1 cellular context compared by ENCODE assay signal in the genomic region with DNA sequence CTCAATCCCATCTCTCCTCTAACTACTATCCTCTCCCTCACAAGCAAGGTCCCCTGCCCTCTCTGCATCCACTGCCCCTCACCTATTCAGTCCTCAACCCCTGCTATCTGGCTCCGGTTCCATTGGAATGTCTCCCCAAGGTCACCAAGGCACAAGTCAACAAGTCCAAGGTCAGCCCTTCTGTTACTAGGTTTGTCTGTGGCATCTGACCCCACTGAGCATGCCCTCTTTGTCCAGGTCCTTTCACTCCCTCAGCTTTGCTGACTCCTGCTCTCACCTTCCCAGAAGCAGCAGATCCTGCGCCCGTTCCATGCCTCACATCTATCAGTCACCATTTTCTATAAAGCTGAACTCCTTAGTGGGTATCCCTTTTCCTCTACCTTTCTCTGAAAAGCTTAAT.
TF ChIP-seq lines count a peak whose summit lies in the region.

No MANE protein-coding gene starts in this region.

TF ChIP-seq in HepG2, 621 proteins besides CTCF, POLR2A, EP300 and RAD21 (continued from another document and continues in another):
- TF ChIP-seq, protein P1, sequence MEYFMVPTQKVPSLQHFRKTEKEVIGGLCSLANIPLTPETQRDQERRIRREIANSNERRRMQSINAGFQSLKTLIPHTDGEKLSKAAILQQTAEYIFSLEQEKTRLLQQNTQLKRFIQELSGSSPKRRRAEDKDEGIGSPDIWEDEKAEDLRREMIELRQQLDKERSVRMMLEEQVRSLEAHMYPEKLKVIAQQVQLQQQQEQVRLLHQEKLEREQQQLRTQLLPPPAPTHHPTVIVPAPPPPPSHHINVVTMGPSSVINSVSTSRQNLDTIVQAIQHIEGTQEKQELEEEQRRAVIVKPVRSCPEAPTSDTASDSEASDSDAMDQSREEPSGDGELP (IDR thresholded peaks at IDR 0.05; ENCODE audit: borderline replicate concordance, low read depth), result peak; percentile 37; the same call in 1 of the 2 replicates
- TF ChIP-seq ZNF30 (CRISPR knock-in tag; IDR thresholded peaks at IDR 0.05) (no peak), DMTF1 (CRISPR knock-in tag; IDR thresholded peaks at IDR 0.05) (no peak), PHF21A (CRISPR knock-in tag; IDR thresholded peaks at IDR 0.05) (peak; percentile 41; the same call in 1 of the 2 replicates), FOXM1 (CRISPR knock-in tag; IDR thresholded peaks at IDR 0.05) (no peak), SMAD1 (CRISPR knock-in tag; IDR thresholded peaks at IDR 0.05; ENCODE audit: borderline replicate concordance, low read depth) (no peak), NCOA5 (CRISPR knock-in tag; IDR thresholded peaks at IDR 0.05) (no peak), TOPORS (CRISPR knock-in tag; IDR thresholded peaks at IDR 0.05) (no peak), ZNF530 (CRISPR knock-in tag; IDR thresholded peaks at IDR 0.05; ENCODE audit: low read depth) (no peak), TOE1 (CRISPR knock-in tag; IDR thresholded peaks at IDR 0.05) (no peak), ZNF12 (CRISPR knock-in tag; IDR thresholded peaks at IDR 0.05) (no peak), SP5 (CRISPR knock-in tag; IDR thresholded peaks at IDR 0.05; ENCODE audit: borderline replicate concordance, low read depth) (no peak), PAF1 (CRISPR knock-in tag; IDR thresholded peaks at IDR 0.05) (no peak), SSRP1 (CRISPR knock-in tag; IDR thresholded peaks at IDR 0.05) (no peak), ZNF713 (CRISPR knock-in tag; IDR thresholded peaks at IDR 0.05) (no peak), GFI1 (CRISPR knock-in tag; IDR thresholded peaks at IDR 0.05; ENCODE audit: borderline replicate concordance) (peak; percentile 87), ZNF343 (CRISPR knock-in tag; IDR thresholded peaks at IDR 0.05) (no peak), ZBTB26 (CRISPR knock-in tag; IDR thresholded peaks at IDR 0.05; ENCODE audit: borderline replicate concordance) (peak; percentile 23; the same call in 1 of the 2 replicates), SRSF1 (optimal IDR thresholded peaks at IDR 0.05; ENCODE audit: low read depth, low read length) (no peak)
- TF ChIP-seq, protein P2, sequence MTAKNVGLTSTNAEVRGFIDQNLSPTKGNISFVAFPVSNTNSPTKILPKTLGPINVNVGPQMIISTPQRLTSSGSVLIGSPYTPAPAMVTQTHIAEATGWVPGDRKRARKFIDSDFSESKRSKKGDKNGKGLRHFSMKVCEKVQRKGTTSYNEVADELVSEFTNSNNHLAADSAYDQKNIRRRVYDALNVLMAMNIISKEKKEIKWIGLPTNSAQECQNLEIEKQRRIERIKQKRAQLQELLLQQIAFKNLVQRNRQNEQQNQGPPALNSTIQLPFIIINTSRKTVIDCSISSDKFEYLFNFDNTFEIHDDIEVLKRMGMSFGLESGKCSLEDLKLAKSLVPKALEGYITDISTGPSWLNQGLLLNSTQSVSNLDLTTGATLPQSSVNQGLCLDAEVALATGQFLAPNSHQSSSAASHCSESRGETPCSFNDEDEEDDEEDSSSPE (CRISPR knock-in tag; IDR thresholded peaks at IDR 0.05), result no peak; the same call in 1 of the 2 replicates
- TF ChIP-seq, protein P3, sequence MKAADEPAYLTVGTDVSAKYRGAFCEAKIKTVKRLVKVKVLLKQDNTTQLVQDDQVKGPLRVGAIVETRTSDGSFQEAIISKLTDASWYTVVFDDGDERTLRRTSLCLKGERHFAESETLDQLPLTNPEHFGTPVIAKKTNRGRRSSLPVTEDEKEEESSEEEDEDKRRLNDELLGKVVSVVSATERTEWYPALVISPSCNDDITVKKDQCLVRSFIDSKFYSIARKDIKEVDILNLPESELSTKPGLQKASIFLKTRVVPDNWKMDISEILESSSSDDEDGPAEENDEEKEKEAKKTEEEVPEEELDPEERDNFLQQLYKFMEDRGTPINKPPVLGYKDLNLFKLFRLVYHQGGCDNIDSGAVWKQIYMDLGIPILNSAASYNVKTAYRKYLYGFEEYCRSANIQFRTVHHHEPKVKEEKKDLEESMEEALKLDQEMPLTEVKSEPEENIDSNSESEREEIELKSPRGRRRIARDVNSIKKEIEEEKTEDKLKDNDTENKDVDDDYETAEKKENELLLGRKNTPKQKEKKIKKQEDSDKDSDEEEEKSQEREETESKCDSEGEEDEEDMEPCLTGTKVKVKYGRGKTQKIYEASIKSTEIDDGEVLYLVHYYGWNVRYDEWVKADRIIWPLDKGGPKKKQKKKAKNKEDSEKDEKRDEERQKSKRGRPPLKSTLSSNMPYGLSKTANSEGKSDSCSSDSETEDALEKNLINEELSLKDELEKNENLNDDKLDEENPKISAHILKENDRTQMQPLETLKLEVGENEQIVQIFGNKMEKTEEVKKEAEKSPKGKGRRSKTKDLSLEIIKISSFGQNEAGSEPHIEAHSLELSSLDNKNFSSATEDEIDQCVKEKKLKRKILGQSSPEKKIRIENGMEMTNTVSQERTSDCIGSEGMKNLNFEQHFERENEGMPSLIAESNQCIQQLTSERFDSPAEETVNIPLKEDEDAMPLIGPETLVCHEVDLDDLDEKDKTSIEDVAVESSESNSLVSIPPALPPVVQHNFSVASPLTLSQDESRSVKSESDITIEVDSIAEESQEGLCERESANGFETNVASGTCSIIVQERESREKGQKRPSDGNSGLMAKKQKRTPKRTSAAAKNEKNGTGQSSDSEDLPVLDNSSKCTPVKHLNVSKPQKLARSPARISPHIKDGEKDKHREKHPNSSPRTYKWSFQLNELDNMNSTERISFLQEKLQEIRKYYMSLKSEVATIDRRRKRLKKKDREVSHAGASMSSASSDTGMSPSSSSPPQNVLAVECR (CRISPR knock-in tag; IDR thresholded peaks at IDR 0.05; ENCODE audit: borderline replicate concordance), result peak; percentile 54; the same call in 1 of the 2 replicates
- TF ChIP-seq, protein P4, sequence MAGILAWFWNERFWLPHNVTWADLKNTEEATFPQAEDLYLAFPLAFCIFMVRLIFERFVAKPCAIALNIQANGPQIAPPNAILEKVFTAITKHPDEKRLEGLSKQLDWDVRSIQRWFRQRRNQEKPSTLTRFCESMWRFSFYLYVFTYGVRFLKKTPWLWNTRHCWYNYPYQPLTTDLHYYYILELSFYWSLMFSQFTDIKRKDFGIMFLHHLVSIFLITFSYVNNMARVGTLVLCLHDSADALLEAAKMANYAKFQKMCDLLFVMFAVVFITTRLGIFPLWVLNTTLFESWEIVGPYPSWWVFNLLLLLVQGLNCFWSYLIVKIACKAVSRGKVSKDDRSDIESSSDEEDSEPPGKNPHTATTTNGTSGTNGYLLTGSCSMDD (CRISPR knock-in tag; IDR thresholded peaks at IDR 0.05), result no peak
- TF ChIP-seq, protein P5, sequence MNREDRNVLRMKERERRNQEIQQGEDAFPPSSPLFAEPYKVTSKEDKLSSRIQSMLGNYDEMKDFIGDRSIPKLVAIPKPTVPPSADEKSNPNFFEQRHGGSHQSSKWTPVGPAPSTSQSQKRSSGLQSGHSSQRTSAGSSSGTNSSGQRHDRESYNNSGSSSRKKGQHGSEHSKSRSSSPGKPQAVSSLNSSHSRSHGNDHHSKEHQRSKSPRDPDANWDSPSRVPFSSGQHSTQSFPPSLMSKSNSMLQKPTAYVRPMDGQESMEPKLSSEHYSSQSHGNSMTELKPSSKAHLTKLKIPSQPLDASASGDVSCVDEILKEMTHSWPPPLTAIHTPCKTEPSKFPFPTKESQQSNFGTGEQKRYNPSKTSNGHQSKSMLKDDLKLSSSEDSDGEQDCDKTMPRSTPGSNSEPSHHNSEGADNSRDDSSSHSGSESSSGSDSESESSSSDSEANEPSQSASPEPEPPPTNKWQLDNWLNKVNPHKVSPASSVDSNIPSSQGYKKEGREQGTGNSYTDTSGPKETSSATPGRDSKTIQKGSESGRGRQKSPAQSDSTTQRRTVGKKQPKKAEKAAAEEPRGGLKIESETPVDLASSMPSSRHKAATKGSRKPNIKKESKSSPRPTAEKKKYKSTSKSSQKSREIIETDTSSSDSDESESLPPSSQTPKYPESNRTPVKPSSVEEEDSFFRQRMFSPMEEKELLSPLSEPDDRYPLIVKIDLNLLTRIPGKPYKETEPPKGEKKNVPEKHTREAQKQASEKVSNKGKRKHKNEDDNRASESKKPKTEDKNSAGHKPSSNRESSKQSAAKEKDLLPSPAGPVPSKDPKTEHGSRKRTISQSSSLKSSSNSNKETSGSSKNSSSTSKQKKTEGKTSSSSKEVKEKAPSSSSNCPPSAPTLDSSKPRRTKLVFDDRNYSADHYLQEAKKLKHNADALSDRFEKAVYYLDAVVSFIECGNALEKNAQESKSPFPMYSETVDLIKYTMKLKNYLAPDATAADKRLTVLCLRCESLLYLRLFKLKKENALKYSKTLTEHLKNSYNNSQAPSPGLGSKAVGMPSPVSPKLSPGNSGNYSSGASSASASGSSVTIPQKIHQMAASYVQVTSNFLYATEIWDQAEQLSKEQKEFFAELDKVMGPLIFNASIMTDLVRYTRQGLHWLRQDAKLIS (CRISPR knock-in tag; IDR thresholded peaks at IDR 0.05), result no peak
- TF ChIP-seq, protein P6, sequence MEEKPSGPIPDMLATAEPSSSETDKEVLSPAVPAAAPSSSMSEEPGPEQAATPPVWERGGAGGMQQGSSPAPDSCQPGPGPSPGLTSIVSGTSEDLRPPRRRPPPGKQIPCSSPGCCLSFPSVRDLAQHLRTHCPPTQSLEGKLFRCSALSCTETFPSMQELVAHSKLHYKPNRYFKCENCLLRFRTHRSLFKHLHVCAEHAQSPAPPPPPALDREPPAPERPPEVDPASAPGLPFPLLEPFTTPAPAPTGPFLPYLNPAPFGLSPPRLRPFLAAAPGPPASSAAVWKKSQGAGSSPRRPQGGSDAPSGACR (CRISPR knock-in tag; IDR thresholded peaks at IDR 0.05), result no peak
- TF ChIP-seq, protein P7, sequence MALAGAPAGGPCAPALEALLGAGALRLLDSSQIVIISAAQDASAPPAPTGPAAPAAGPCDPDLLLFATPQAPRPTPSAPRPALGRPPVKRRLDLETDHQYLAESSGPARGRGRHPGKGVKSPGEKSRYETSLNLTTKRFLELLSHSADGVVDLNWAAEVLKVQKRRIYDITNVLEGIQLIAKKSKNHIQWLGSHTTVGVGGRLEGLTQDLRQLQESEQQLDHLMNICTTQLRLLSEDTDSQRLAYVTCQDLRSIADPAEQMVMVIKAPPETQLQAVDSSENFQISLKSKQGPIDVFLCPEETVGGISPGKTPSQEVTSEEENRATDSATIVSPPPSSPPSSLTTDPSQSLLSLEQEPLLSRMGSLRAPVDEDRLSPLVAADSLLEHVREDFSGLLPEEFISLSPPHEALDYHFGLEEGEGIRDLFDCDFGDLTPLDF (CRISPR knock-in tag; IDR thresholded peaks at IDR 0.05), result no peak
- TF ChIP-seq, protein P8, sequence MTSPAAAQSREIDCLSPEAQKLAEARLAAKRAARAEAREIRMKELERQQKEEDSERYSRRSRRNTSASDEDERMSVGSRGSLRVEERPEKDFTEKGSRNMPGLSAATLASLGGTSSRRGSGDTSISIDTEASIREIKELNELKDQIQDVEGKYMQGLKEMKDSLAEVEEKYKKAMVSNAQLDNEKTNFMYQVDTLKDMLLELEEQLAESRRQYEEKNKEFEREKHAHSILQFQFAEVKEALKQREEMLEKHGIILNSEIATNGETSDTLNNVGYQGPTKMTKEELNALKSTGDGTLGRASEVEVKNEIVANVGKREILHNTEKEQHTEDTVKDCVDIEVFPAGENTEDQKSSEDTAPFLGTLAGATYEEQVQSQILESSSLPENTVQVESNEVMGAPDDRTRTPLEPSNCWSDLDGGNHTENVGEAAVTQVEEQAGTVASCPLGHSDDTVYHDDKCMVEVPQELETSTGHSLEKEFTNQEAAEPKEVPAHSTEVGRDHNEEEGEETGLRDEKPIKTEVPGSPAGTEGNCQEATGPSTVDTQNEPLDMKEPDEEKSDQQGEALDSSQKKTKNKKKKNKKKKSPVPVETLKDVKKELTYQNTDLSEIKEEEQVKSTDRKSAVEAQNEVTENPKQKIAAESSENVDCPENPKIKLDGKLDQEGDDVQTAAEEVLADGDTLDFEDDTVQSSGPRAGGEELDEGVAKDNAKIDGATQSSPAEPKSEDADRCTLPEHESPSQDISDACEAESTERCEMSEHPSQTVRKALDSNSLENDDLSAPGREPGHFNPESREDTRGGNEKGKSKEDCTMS (CRISPR knock-in tag; conservative IDR thresholded peaks at IDR 0.05), result no peak
